In the genomic region with DNA sequence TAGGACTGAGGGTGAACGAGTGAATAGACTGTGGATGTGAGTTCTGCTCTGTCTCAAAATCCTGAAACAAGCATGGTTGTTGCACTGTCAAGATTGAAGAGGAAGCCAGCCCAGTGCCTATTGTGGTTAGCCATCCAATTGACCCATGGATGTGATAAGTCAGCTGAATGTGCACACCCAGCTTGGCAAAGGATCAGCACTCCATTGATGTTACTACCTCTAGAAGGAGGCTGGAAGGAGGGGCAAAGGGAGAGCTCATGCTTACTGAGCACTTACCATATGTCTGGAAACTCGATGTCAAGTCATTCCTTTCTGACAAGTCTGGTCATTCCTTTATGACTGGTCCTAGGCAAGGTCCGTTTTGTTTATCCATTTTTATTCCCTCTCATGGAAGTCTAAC, we compare ENCODE assay signal across 26 cellular contexts. TPM values are rescaled to one million over a fixed set of nuclear protein-coding genes. Genes with fewer than 3 reads are reported as not detected.
"Had no signal": no experiment of that assay in that cellular context is flagged by ENCODE, and none has a peak within 500 bp of the region (broad histone marks: within the 10 kb centered on the region; RNA-seq: fewer than 3 reads in every experiment).

No MANE protein-coding gene starts in this region.

- DNase-seq: activated CD4-positive, alpha-beta T cell treated with anti-CD3 and anti-CD28 coated beads for 48 hours; activated CD4-positive, alpha-beta T cell treated with anti-CD3 and anti-CD28 coated beads, Interleukin-2, amount 50 U/mL, for 4 hours; activated CD4-positive, CD25-positive, alpha-beta regulatory T cell treated with anti-CD3 and anti-CD28 coated beads, Interleukin-2, amount 50 U/mL, for 72 hours; activated CD8-positive, alpha-beta memory T cell treated with anti-CD3 and anti-CD28 coated beads, Interleukin-2, amount 50 U/mL, for 48 hours; activated CD8-positive, alpha-beta T cell treated with anti-CD3 and anti-CD28 coated beads, Interleukin-2, amount 10 ng/mL, durations not matched to agents 7 days and 5 days; activated effector memory CD4-positive, alpha-beta T cell treated with Interleukin-2 at 50 U/mL for 16 hours; activated naive CD4-positive, alpha-beta T cell; activated T-cell treated with anti-CD3 and anti-CD28 coated beads, Interleukin-2, amount 50 U/mL, for 1 hour; aorta; Kasumi-1; NCI-H1048; NCI-H1417; NCI-H2029; NCI-H2107; NCI-H2171 treated with DMSO at 0.1 percent for 48 hours; NCI-H510A treated with DMSO at 0.1 percent for 48 hours; PC-3; SHP77 treated with DMSO at 0.1 percent for 48 hours; T-cell; T-helper 2 cell; T1000 had no signal

- H3K9me3 Mint-ChIP-seq: activated naive CD4-positive, alpha-beta T cell treated with anti-CD3 and anti-CD28 coated beads, Interleukin-2, amount 50 U/mL, for 24 hours; T-cell had no signal

- ATAC-seq: activated CD8-positive, alpha-beta T cell treated with anti-CD3 and anti-CD28 coated beads, Interleukin-2, amount 10 ng/mL, durations not matched to agents 7 days and 5 days; K562; PC-3; T-cell; WTC11 had no signal

- H3K4me3 ChIP-seq: breast epithelium, K562 had no signal

- H3K9me3 ChIP-seq: breast epithelium had no signal

- H3K4me3 Mint-ChIP-seq: activated CD8-positive, alpha-beta T cell treated with anti-CD3 and anti-CD28 coated beads, Interleukin-2, amount 10 ng/mL, durations not matched to agents 7 days and 5 days; activated naive CD4-positive, alpha-beta T cell treated with anti-CD3 and anti-CD28 coated beads, Interleukin-2, amount 50 U/mL, for 24 hours; T-cell; WTC11 had no signal

- H3K36me3 ChIP-seq: breast epithelium had no signal

- H3K4me1 Mint-ChIP-seq: activated naive CD4-positive, alpha-beta T cell treated with anti-CD3 and anti-CD28 coated beads, Interleukin-2, amount 50 U/mL, for 24 hours had no signal

- H3K27ac Mint-ChIP-seq: activated CD8-positive, alpha-beta T cell treated with anti-CD3 and anti-CD28 coated beads, Interleukin-2, amount 10 ng/mL, durations not matched to agents 7 days and 5 days; activated naive CD4-positive, alpha-beta T cell treated with anti-CD3 and anti-CD28 coated beads, Interleukin-2, amount 50 U/mL, for 24 hours; T-cell; WTC11 had no signal

- H3K36me3 Mint-ChIP-seq: activated naive CD4-positive, alpha-beta T cell treated with anti-CD3 and anti-CD28 coated beads, Interleukin-2, amount 50 U/mL, for 24 hours; T-cell; WTC11 had no signal

RNA-seq across cellular contexts. Expression of a gene that starts 4.4 kb away (rescaled TPM):
- total RNA-seq: activated CD8-positive, alpha-beta T cell treated with anti-CD3 and anti-CD28 coated beads, Interleukin-2, amount 10 ng/mL, durations not matched to agents 7 days and 5 days; aorta; breast epithelium; K562; PC-3; SK-MEL-5; T-cell had no signal
- polyA plus RNA-seq: aorta, K562 had no signal
